In genomic region chr10:61784354-61785131, GRCh38 we compare ENCODE assay signal across 22 cellular contexts.
DNase-seq lines count a peak whose midpoint lies in the region; ATAC-seq, FAIRE-seq and TF ChIP-seq lines count a peak whose summit lies in the region.
"Had no signal": no experiment of that assay in that cellular context is flagged by ENCODE, and none has a peak within 500 bp of the region (broad histone marks: within the 10 kb centered on the region; RNA-seq: fewer than 3 reads in every experiment).

No MANE protein-coding gene starts in this region.

- H3K27me3 Mint-ChIP-seq in activated naive CD4-positive, alpha-beta T cell treated with anti-CD3 and anti-CD28 coated beads for 36 hours (ENCODE audit: low read depth): no peaks in the 10 kb centered on the region
- no peaks in the 10 kb centered on the region for H3K27me3 Mint-ChIP-seq in activated CD8-positive, alpha-beta T cell treated with anti-CD3 and anti-CD28 coated beads, Interleukin-2, amount 10 ng/mL, durations not matched to agents 7 days and 5 days (ENCODE audit: low read depth)

- no peaks in the 10 kb centered on the region for H3K36me3 ChIP-seq in H1 (ENCODE audit: control insufficient read depth in 2 of 4, insufficient read depth in 4 of 4, low read length in 3 of 4)
- H3K36me3 ChIP-seq: adrenal gland, MG63, Peyer's patch, uterus had no signal

- H3K9me3 Mint-ChIP-seq in activated naive CD4-positive, alpha-beta T cell treated with anti-CD3 and anti-CD28 coated beads for 36 hours: no peaks in the 10 kb centered on the region
- peaks cover 6% of the 10 kb centered on the region for H3K9me3 Mint-ChIP-seq in activated CD8-positive, alpha-beta T cell treated with anti-CD3 and anti-CD28 coated beads, Interleukin-2, amount 10 ng/mL, durations not matched to agents 7 days and 5 days (ENCODE audit: insufficient read depth)
- H3K9me3 Mint-ChIP-seq: neural crest cell had no signal

- peaks cover 26% of the 10 kb centered on the region for H3K4me1 Mint-ChIP-seq in activated naive CD4-positive, alpha-beta T cell treated with anti-CD3 and anti-CD28 coated beads for 36 hours (ENCODE audit: low read depth)
- H3K4me1 Mint-ChIP-seq in activated CD8-positive, alpha-beta T cell treated with anti-CD3 and anti-CD28 coated beads, Interleukin-2, amount 10 ng/mL, durations not matched to agents 7 days and 5 days (ENCODE audit: low read depth): peaks cover 43% of the 10 kb centered on the region
- H3K4me1 Mint-ChIP-seq: neural crest cell had no signal

- H2BK15ac ChIP-seq in H1 (ENCODE audit: low read length): no peak overlapping the region

- FAIRE-seq in H1 (lab: Jason Lieb, UNC) (no peak), H54 (lab: Jason Lieb, UNC) (no peak)
- FAIRE-seq: HepG2 had no signal

- no peaks in the 10 kb centered on the region for H3K79me2 ChIP-seq in H1 (ENCODE audit: control insufficient read depth in 1 of 2, insufficient read depth in 2 of 2, low read length in 2 of 2)

- DNase-seq in activated naive CD4-positive, alpha-beta T cell treated with Interleukin-2 at 50 U/mL for 16 hours: peak; percentile 59
- no peak for DNase-seq in activated naive CD4-positive, alpha-beta T cell treated with anti-CD3 and anti-CD28 coated beads for 36 hours
- no peak for DNase-seq in activated CD8-positive, alpha-beta T cell treated with anti-CD3 and anti-CD28 coated beads, Interleukin-2, amount 10 ng/mL, durations not matched to agents 7 days and 5 days
- no peak for DNase-seq in H1 (ENCODE audit: low read depth in 1 of 2, low spot score in 2 of 2)
- DNase-seq in stimulated activated naive CD8-positive, alpha-beta T cell treated with anti-CD3 and anti-CD28 coated beads, Interleukin-15, Interleukin-2, amounts not matched to agents 100 U/mL and 50 U/mL, for 24 hours: peak; percentile 22
- DNase-seq in GM03348 (ENCODE audit: low spot score): no peak
- DNase-seq in H54 (ENCODE audit: insufficient read length, low spot score): no peak
- DNase-seq: adrenal gland, DMS79 treated with DMSO at 0.1 percent for 48 hours, dorsolateral prefrontal cortex, H7, left cardiac atrium, MG63, NCI-H146, NCI-H2227 treated with DMSO at 0.1 percent for 48 hours, Peyer's patch, uterus had no signal

- H3K4me1 ChIP-seq in H1 (replicated peaks in 1 of 4; ENCODE audit: control insufficient read depth in 3 of 4, insufficient read depth in 4 of 4, low read length in 3 of 4): no peaks in the 10 kb centered on the region
- H3K4me1 ChIP-seq: Peyer's patch, uterus had no signal

- intact Hi-C loops in activated naive CD4-positive, alpha-beta T cell treated with anti-CD3 and anti-CD28 coated beads for 36 hours (cut with micrococcal nuclease): no loop called here

- H3K9me3 ChIP-seq in H1 (ENCODE audit: insufficient read depth in 2 of 2, low read depth in 1 of 2, low read length in 1 of 2): no peaks in the 10 kb centered on the region
- H3K9me3 ChIP-seq: adrenal gland, MG63, Peyer's patch, uterus had no signal

- no peaks in the 10 kb centered on the region for H3K79me1 ChIP-seq in H1 (ENCODE audit: low read depth, low read length)

- H3K23me2 ChIP-seq in H1 (ENCODE audit: low read depth, low read length): no peaks in the 10 kb centered on the region

- no peak for TF ChIP-seq POLR2A in H1 (IDR thresholded peaks at IDR 0.05; ENCODE audit: control extremely low read depth in 1 of 2, low read depth in 2 of 2, low read length in 2 of 2)
- TF ChIP-seq POLR2A in H54 (IDR thresholded peaks at IDR 0.05; ENCODE audit: low read depth, low read length): no peak

- no peak overlapping the region for H4K5ac ChIP-seq in H1 (ENCODE audit: insufficient read length, low read depth, low read length)

- H2BK5ac ChIP-seq in H1 (ENCODE audit: low read depth, low read length): no peak overlapping the region

- H3K27me3 ChIP-seq in H1 (replicated peaks in 1 of 4; ENCODE audit: control insufficient read depth in 3 of 4, extremely low read depth in 1 of 4, insufficient read depth in 3 of 4, low read length in 3 of 4): peaks cover 0 to 1% (median 0%) of the 10 kb centered on the region in 4 experiments; a peak in 1 of 7 replicates
- H3K27me3 ChIP-seq: adrenal gland, MG63, Peyer's patch, uterus had no signal

- H3K27ac ChIP-seq in H1 (ENCODE audit: low read depth, low read length): no peak overlapping the region
- H3K27ac ChIP-seq: adrenal gland, dorsolateral prefrontal cortex, Peyer's patch, SK-N-MC, uterus had no signal

- no peak overlapping the region for H3K23ac ChIP-seq in H1 (ENCODE audit: insufficient read length)

- H4K8ac ChIP-seq in H1 (ENCODE audit: extremely low read depth, insufficient read depth, low read length): peak overlapping the region; percentile 32; the same call in 1 of the 2 replicates

- H3K4me3 Mint-ChIP-seq in activated naive CD4-positive, alpha-beta T cell treated with anti-CD3 and anti-CD28 coated beads for 36 hours: no peak overlapping the region
- H3K4me3 Mint-ChIP-seq in activated CD8-positive, alpha-beta T cell treated with anti-CD3 and anti-CD28 coated beads, Interleukin-2, amount 10 ng/mL, durations not matched to agents 7 days and 5 days: no peak overlapping the region
- H3K4me3 Mint-ChIP-seq: neural crest cell had no signal

- H3K4ac ChIP-seq in H1 (replicated peaks; ENCODE audit: insufficient read length, low read depth, low read length): no peak overlapping the region

- POLR2A ChIA-PET in activated CD8-positive, alpha-beta T cell treated with anti-CD3 and anti-CD28 coated beads, Interleukin-2, amount 10 ng/mL, durations not matched to agents 7 days and 5 days (lab: Charles Lee): no interaction called here
- POLR2A ChIA-PET in H1 (lab: Charles Lee; ENCODE audit: partially characterized antibody): no interaction called here

- no peaks in the 10 kb centered on the region for H3K36me3 Mint-ChIP-seq in activated naive CD4-positive, alpha-beta T cell treated with anti-CD3 and anti-CD28 coated beads for 36 hours (ENCODE audit: low read depth)
- no peaks in the 10 kb centered on the region for H3K36me3 Mint-ChIP-seq in activated CD8-positive, alpha-beta T cell treated with anti-CD3 and anti-CD28 coated beads, Interleukin-2, amount 10 ng/mL, durations not matched to agents 7 days and 5 days (ENCODE audit: low read depth)

- TF ChIP-seq CTCF in H1 (IDR thresholded peaks at IDR 0.05; ENCODE audit: control extremely low read depth in 1 of 3, insufficient read depth in 1 of 3, low read depth in 1 of 3, low read length in 3 of 3): no peak

- no peak overlapping the region for H2BK12ac ChIP-seq in H1 (ENCODE audit: low read depth, low read length)

- TF ChIP-seq RAD21 in H1 (IDR thresholded peaks at IDR 0.05 in 1 of 2, conservative IDR thresholded peaks at IDR 0.05 in 1 of 2; ENCODE audit: low read depth in 2 of 2, low read length in 2 of 2): no peak

- 90% methylated on average over 8 of the region's 9 CpGs; no CpG with 5 or more reads in 1 of the 2 experiments for WGBS in H1 (ENCODE audit: extremely low coverage in 1 of 2, insufficient coverage in 1 of 2, insufficient read length in 1 of 2, insufficient replicate concordance in 2 of 2, low coverage in 1 of 2, low lambda C conversion rate in 2 of 2, missing lambda C conversion rate in 1 of 2), 2 experiments

- no peak overlapping the region for H3K56ac ChIP-seq in H1 (replicated peaks; ENCODE audit: insufficient read length, low read depth, low read length)

- H2AFZ ChIP-seq in H1 (ENCODE audit: low read length): no peak overlapping the region

- H3K18ac ChIP-seq in H1 (ENCODE audit: extremely low read depth, low read length): no peak overlapping the region

- no peak overlapping the region for H3K9ac ChIP-seq in H1 (replicated peaks in 1 of 4; ENCODE audit: extremely low read depth in 1 of 4, low read depth in 3 of 4, low read length in 3 of 4)

- H3K14ac ChIP-seq in H1 (ENCODE audit: insufficient read length): no peak overlapping the region

- TF ChIP-seq EP300 in H1 (IDR thresholded peaks at IDR 0.05; ENCODE audit: borderline replicate concordance in 1 of 2, low read depth in 2 of 2, low read length in 2 of 2): no peak

- H2AK5ac ChIP-seq in H1 (ENCODE audit: low read depth, low read length): no peak overlapping the region

- ATAC-seq in activated CD8-positive, alpha-beta T cell treated with anti-CD3 and anti-CD28 coated beads, Interleukin-2, amount 10 ng/mL, durations not matched to agents 7 days and 5 days: peak; percentile 31
- peak; percentile 48 for ATAC-seq in stimulated activated naive CD8-positive, alpha-beta T cell treated with anti-CD3 and anti-CD28 coated beads, Interleukin-15, Interleukin-2, amounts not matched to agents 100 U/mL and 50 U/mL, for 24 hours
- no peak for ATAC-seq in GM21360 (IDR thresholded peaks at IDR 0.05; ENCODE audit: unreplicated experiment)
- ATAC-seq: HepG2, left cardiac atrium had no signal

- no peak overlapping the region for H3K4me3 ChIP-seq in H1 (ENCODE audit: extremely low read depth in 1 of 4, insufficient read depth in 2 of 4, low read depth in 3 of 4, low read length in 4 of 4)
- H3K4me3 ChIP-seq: adrenal gland, dorsolateral prefrontal cortex, MG63, Peyer's patch, SK-N-MC, smooth muscle cell, uterus had no signal

- H3K4me2 ChIP-seq in H1 (ENCODE audit: insufficient read depth in 1 of 2, low read depth in 2 of 2, low read length in 2 of 2): no peak overlapping the region
- H3K4me2 ChIP-seq: smooth muscle cell had no signal

- H4K20me1 ChIP-seq in H1 (replicated peaks in 1 of 2; ENCODE audit: control insufficient read depth in 1 of 2, insufficient read depth in 2 of 2, low read length in 2 of 2): no peaks in the 10 kb centered on the region

- H4K91ac ChIP-seq in H1 (replicated peaks; ENCODE audit: insufficient read length, low read length): no peak overlapping the region

- H3K27ac Mint-ChIP-seq in activated naive CD4-positive, alpha-beta T cell treated with anti-CD3 and anti-CD28 coated beads for 36 hours: no peak overlapping the region
- H3K27ac Mint-ChIP-seq in activated CD8-positive, alpha-beta T cell treated with anti-CD3 and anti-CD28 coated beads, Interleukin-2, amount 10 ng/mL, durations not matched to agents 7 days and 5 days: no peak overlapping the region

- no peak overlapping the region for H2BK20ac ChIP-seq in H1 (ENCODE audit: low read length)

- CTCF ChIA-PET in activated naive CD4-positive, alpha-beta T cell treated with anti-CD3 and anti-CD28 coated beads for 36 hours (lab: Charles Lee): no interaction called here
- CTCF ChIA-PET in activated CD8-positive, alpha-beta T cell treated with anti-CD3 and anti-CD28 coated beads, Interleukin-2, amount 10 ng/mL, durations not matched to agents 7 days and 5 days (lab: Charles Lee): interaction anchor here (1.4 to 2.5 kb wide), 3 partner anchors 19 to 40 kb away, joined by 4 to 8 read pairs (median 5); no protein-coding TSS in a partner anchor
- CTCF ChIA-PET in H1 (lab: Charles Lee; ENCODE audit: partially characterized antibody): interaction anchor here (1.0 to 1.4 kb wide), 4 partner anchors 10 to 112 kb away, joined by 3 read pairs; no protein-coding TSS in a partner anchor

- no peak overlapping the region for H2BK120ac ChIP-seq in H1 (replicated peaks; ENCODE audit: low read depth, low read length)

TF ChIP-seq in H1, 55 proteins besides CTCF, POLR2A, EP300 and RAD21 (continues in another document):
- TF ChIP-seq CHD2 (IDR thresholded peaks at IDR 0.05; ENCODE audit: low read length) (no peak), POU5F1 (IDR thresholded peaks at IDR 0.05; ENCODE audit: low read depth, low read length) (no peak), RBBP5 (IDR thresholded peaks at IDR 0.05; ENCODE audit: borderline replicate concordance, low read depth, low read length) (no peak), SP1 (IDR thresholded peaks at IDR 0.05; ENCODE audit: low read depth, low read length) (no peak)

Comparison
In these comparisons a context has a peak if more than half of its experiments do, and no peak if none do; other contexts are left out.
1. DNase-seq: peak in activated naive CD4-positive, alpha-beta T cell treated with Interleukin-2 at 50 U/mL for 16 hours (single experiment) and stimulated activated naive CD8-positive, alpha-beta T cell treated with anti-CD3 and anti-CD28 coated beads, Interleukin-15, Interleukin-2, amounts not matched to agents 100 U/mL and 50 U/mL, for 24 hours (single experiment); none in activated naive CD4-positive, alpha-beta T cell treated with anti-CD3 and anti-CD28 coated beads for 36 hours (single experiment), activated CD8-positive, alpha-beta T cell treated with anti-CD3 and anti-CD28 coated beads, Interleukin-2, amount 10 ng/mL, durations not matched to agents 7 days and 5 days (single experiment), H1 (0 of 2), GM03348 (single experiment) and H54 (single experiment).